ENCODE assay signal across 9 cellular contexts in genomic region chr10:79331709-79332108, GRCh38. TPM values are rescaled to one million over a fixed set of nuclear protein-coding genes. Genes with fewer than 3 reads are reported as not detected.
A peak's percentile ranks its signal among the peaks of the same experiment; 100 is the strongest.
DNase-seq lines count a peak whose midpoint lies in the region; ATAC-seq and TF ChIP-seq lines count a peak whose summit lies in the region.
"Had no signal": no experiment of that assay in that cellular context is flagged by ENCODE, and none has a peak within 500 bp of the region (broad histone marks: within the 10 kb centered on the region; RNA-seq: fewer than 3 reads in every experiment).

No MANE protein-coding gene starts in this region.

- peak overlapping the region; percentile 82 for H3K27ac Mint-ChIP-seq in stimulated activated memory B cell treated with anti-CD40 and anti-IgM and Interleukin-4, amounts not matched to agents 10 μg/mL and 1 μg/mL and 100 μg/mL, for 72 hours

- H3K4me1 Mint-ChIP-seq in stimulated activated memory B cell treated with anti-CD40 and anti-IgM and Interleukin-4, amounts not matched to agents 10 μg/mL and 1 μg/mL and 100 μg/mL, for 72 hours, result peaks cover 26% of the 10 kb centered on the region

- H3K9me3 Mint-ChIP-seq in stimulated activated memory B cell treated with anti-CD40 and anti-IgM and Interleukin-4, amounts not matched to agents 10 μg/mL and 1 μg/mL and 100 μg/mL, for 72 hours, result no peaks in the 10 kb centered on the region

- H3K27ac ChIP-seq in coronary artery, result no peak overlapping the region
- H3K27ac ChIP-seq: KMS-11 had no signal

- no peak overlapping the region for H3K4me3 ChIP-seq in kidney epithelial cell (ENCODE audit: low read depth, low read length)
- H3K4me3 ChIP-seq in coronary artery, result no peak overlapping the region

- peak; percentile 83 for ATAC-seq in GM21717 (IDR thresholded peaks at IDR 0.05; ENCODE audit: unreplicated experiment)
- ATAC-seq in stimulated activated memory B cell treated with anti-CD40 and anti-IgM and Interleukin-4, amounts not matched to agents 10 μg/mL and 1 μg/mL and 100 μg/mL, for 72 hours, result peak; percentile 93

- no peak overlapping the region for H3K4me3 Mint-ChIP-seq in stimulated activated memory B cell treated with anti-CD40 and anti-IgM and Interleukin-4, amounts not matched to agents 10 μg/mL and 1 μg/mL and 100 μg/mL, for 72 hours

- H3K36me3 ChIP-seq in kidney epithelial cell (ENCODE audit: control insufficient read depth, insufficient read depth, low read length), result no peaks in the 10 kb centered on the region

- H3K36me3 Mint-ChIP-seq in stimulated activated memory B cell treated with anti-CD40 and anti-IgM and Interleukin-4, amounts not matched to agents 10 μg/mL and 1 μg/mL and 100 μg/mL, for 72 hours, result no peaks in the 10 kb centered on the region

- no peaks in the 10 kb centered on the region for H3K27me3 ChIP-seq in kidney epithelial cell (ENCODE audit: control insufficient read depth, insufficient read depth, low read length)

- TF ChIP-seq CTCF in kidney epithelial cell (IDR thresholded peaks at IDR 0.05; ENCODE audit: insufficient read depth, low read length, poor library complexity, severe bottlenecking) (no peak), coronary artery (IDR thresholded peaks at IDR 0.05) (no peak)

- H3K27me3 Mint-ChIP-seq in stimulated activated memory B cell treated with anti-CD40 and anti-IgM and Interleukin-4, amounts not matched to agents 10 μg/mL and 1 μg/mL and 100 μg/mL, for 72 hours, result no peaks in the 10 kb centered on the region

- DNase-seq in EH (ENCODE audit: low read depth) (peak; percentile 96), NCI-H2171 (lab: John Stamatoyannopoulos, UW) (peak; percentile 55), kidney epithelial cell (ENCODE audit: low read depth) (peak; percentile 75), NCI-H2081 treated with DMSO at 0.1 percent for 48 hours (lab: John Stamatoyannopoulos, UW) (no peak), coronary artery (ENCODE audit: low spot score) (no peak)
- peak; percentile 86 to 88 for DNase-seq in activated T-cell treated with anti-CD3 and anti-CD28 coated beads, Interleukin-2, amount 50 U/mL, for 48 hours

RNA-seq across cellular contexts. Expression of gene PPIF, which starts 15.6 kb away (rescaled TPM):
- 71.7 and 80.6 TPM in 2 replicates for total RNA-seq in kidney epithelial cell

Comparison
In these comparisons a context has a peak if more than half of its experiments do, and no peak if none do; other contexts are left out.
1. DNase-seq: peak in EH (single experiment), NCI-H2171 (single experiment), activated T-cell treated with anti-CD3 and anti-CD28 coated beads, Interleukin-2, amount 50 U/mL, for 48 hours (2 of 2) and kidney epithelial cell (single experiment); none in NCI-H2081 treated with DMSO at 0.1 percent for 48 hours (single experiment) and coronary artery (single experiment).